18 cellular contexts compared by ENCODE assay signal in genomic region chr10:75974080-75974479, GRCh38.
DNase-seq lines count a peak whose midpoint lies in the region; ATAC-seq, FAIRE-seq and TF ChIP-seq lines count a peak whose summit lies in the region.
"Had no signal": no experiment of that assay in that cellular context is flagged by ENCODE, and none has a peak within 500 bp of the region (broad histone marks: within the 10 kb centered on the region; RNA-seq: fewer than 3 reads in every experiment).

No MANE protein-coding gene starts in this region.

- peak; percentile 13 for DNase-seq in Daoy (ENCODE audit: low read depth)
- peak; percentile 52 for DNase-seq in NCI-H226
- peak; percentile 81 for DNase-seq in bronchial epithelial cell (ENCODE audit: low read depth)
- DNase-seq in keratinocyte (ENCODE audit: low read depth, low spot score): peak; percentile 35
- DNase-seq in immature natural killer cell: no peak
- DNase-seq in MV-4-11 (lab: John Stamatoyannopoulos, UW): no peak
- DNase-seq: C1 segment of cervical spinal cord; Calu3; CD4-positive, alpha-beta T cell; DMS 273 treated with DMSO at 0.1 percent for 48 hours; H7 had no signal

- no peak overlapping the region for H3K4me3 ChIP-seq in bronchial epithelial cell (ENCODE audit: low read depth, low read length)
- no peak overlapping the region for H3K4me3 ChIP-seq in keratinocyte (ENCODE audit: control insufficient read depth in 2 of 3, extremely low read depth in 1 of 3, insufficient read depth in 2 of 3, low read depth in 1 of 3, low read length in 3 of 3)
- H3K4me3 ChIP-seq: GM12878, GM23338 had no signal

- TF ChIP-seq CTCF in bronchial epithelial cell (IDR thresholded peaks at IDR 0.05; ENCODE audit: insufficient read depth, low read length, severe bottlenecking) (no peak), keratinocyte (optimal IDR thresholded peaks at IDR 0.05 in 1 of 3, IDR thresholded peaks at IDR 0.05 in 1 of 3, conservative IDR thresholded peaks at IDR 0.05 in 1 of 3; ENCODE audit: extremely low read depth in 1 of 3, insufficient read depth in 2 of 3, low read length in 3 of 3) (no peak)

- H3K36me3 ChIP-seq in bronchial epithelial cell (ENCODE audit: control insufficient read depth, insufficient read depth, low read length) (no peaks in the 10 kb centered on the region), keratinocyte (ENCODE audit: control insufficient read depth in 2 of 2, extremely low read depth in 1 of 2, insufficient read depth in 2 of 2, low read length in 2 of 2) (no peaks in the 10 kb centered on the region)

- H3K27me3 ChIP-seq in bronchial epithelial cell (ENCODE audit: control insufficient read depth, insufficient read depth, low read length): no peaks in the 10 kb centered on the region
- H3K27me3 ChIP-seq in keratinocyte (ENCODE audit: control insufficient read depth, extremely low read depth, insufficient read depth, low read length): no peaks in the 10 kb centered on the region

- no peaks in the 10 kb centered on the region for H3K9me1 ChIP-seq in keratinocyte (ENCODE audit: control insufficient read depth, extremely low read depth, insufficient read depth, low read length)

- no peaks in the 10 kb centered on the region for H3K4me1 Mint-ChIP-seq in immature natural killer cell
- H3K4me1 Mint-ChIP-seq: B cell had no signal

- ATAC-seq in HG02588 (IDR thresholded peaks at IDR 0.05; ENCODE audit: unreplicated experiment) (no peak), GM18858 (IDR thresholded peaks at IDR 0.05; ENCODE audit: unreplicated experiment) (no peak)
- ATAC-seq: GM12878, GM23338 had no signal

- H3K27ac Mint-ChIP-seq in immature natural killer cell: no peak overlapping the region
- H3K27ac Mint-ChIP-seq: B cell; CD4-positive, alpha-beta T cell; GM23338 had no signal

- no peak overlapping the region for H3K4me3 Mint-ChIP-seq in immature natural killer cell
- H3K4me3 Mint-ChIP-seq: B cell; CD4-positive, alpha-beta T cell; GM23338 had no signal

- no peaks in the 10 kb centered on the region for H4K20me1 ChIP-seq in keratinocyte (ENCODE audit: control insufficient read depth, extremely low read depth, insufficient read depth, low read length)

- H3K36me3 Mint-ChIP-seq in immature natural killer cell: no peaks in the 10 kb centered on the region

- peaks cover 0 to 4% (median 0%) of the 10 kb centered on the region in 6 donors for H3K9me3 Mint-ChIP-seq in immature natural killer cell
- H3K9me3 Mint-ChIP-seq: CD4-positive, alpha-beta T cell; GM23338 had no signal

- no peak overlapping the region for H3K4me2 ChIP-seq in keratinocyte (ENCODE audit: control insufficient read depth, extremely low read depth, insufficient read depth, low read depth, low read length)
- H3K4me2 ChIP-seq: GM23338 had no signal

- no peak overlapping the region for H3K9ac ChIP-seq in keratinocyte (ENCODE audit: control insufficient read depth, extremely low read depth, insufficient read depth, low read length)

- H3K9me3 ChIP-seq in keratinocyte (ENCODE audit: control insufficient read depth, low read depth, low read length): no peaks in the 10 kb centered on the region

- FAIRE-seq in bronchial epithelial cell (lab: Jason Lieb, UNC): no peak
- FAIRE-seq in keratinocyte (lab: Jason Lieb, UNC): peak; percentile 90
- FAIRE-seq: A204.1, GM12878, GM18507 had no signal

- H3K79me2 ChIP-seq in keratinocyte (ENCODE audit: control insufficient read depth, insufficient read depth, low read length): no peaks in the 10 kb centered on the region

- no peaks in the 10 kb centered on the region for H3K27me3 Mint-ChIP-seq in immature natural killer cell (ENCODE audit: low read depth in 3 of 3)
- H3K27me3 Mint-ChIP-seq: B cell; CD4-positive, alpha-beta T cell had no signal

- no peak overlapping the region for H2AFZ ChIP-seq in keratinocyte (ENCODE audit: control insufficient read depth, low read length)
- H2AFZ ChIP-seq: GM23338 had no signal

- dilution Hi-C loops in keratinocyte (cut with MboI; ENCODE audit: extremely low pct_ligation_motif_present, low sequenced_read_pairs): no loop called here

- peaks cover 12% of the 10 kb centered on the region for H3K4me1 ChIP-seq in keratinocyte (ENCODE audit: control insufficient read depth, extremely low read depth, insufficient read depth, low read length)

- no peak overlapping the region for H3K27ac ChIP-seq in keratinocyte (ENCODE audit: control insufficient read depth, insufficient read depth, low read length)

Comparison
In these comparisons a context has a peak if more than half of its experiments do, and no peak if none do; other contexts are left out.
1. DNase-seq: peak in Daoy (single experiment), NCI-H226 (single experiment), bronchial epithelial cell (single experiment) and keratinocyte (single experiment); none in immature natural killer cell (0 of 3) and MV-4-11 (single experiment).